In the genomic region with DNA sequence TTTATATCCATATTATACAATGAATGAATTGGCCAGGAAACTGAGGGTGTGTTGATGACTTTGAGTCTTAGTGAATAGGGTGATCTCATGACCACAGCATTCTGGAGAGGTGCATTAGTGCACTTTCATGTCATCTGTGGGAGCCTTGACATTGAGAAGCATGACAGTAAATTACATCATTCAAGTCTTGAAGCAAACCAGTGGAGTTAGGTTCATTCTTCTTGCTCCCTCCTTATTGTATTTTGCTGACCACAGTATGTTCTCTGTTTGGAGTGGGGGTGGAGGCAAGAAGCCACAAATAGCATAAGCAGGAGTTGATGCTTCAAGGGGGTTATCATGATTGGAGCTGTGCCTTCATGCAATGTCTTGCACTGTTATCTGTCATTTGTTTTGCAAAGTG, we compare ENCODE assay signal across 15 cellular contexts.
DNase-seq lines count a peak whose midpoint lies in the region; ATAC-seq and TF ChIP-seq lines count a peak whose summit lies in the region.
"Had no signal": no experiment of that assay in that cellular context is flagged by ENCODE, and none has a peak within 500 bp of the region (broad histone marks: within the 10 kb centered on the region; RNA-seq: fewer than 3 reads in every experiment).

No MANE protein-coding gene starts in this region.

- TF ChIP-seq CTCF in AG09309 (IDR thresholded peaks at IDR 0.05; ENCODE audit: control insufficient read depth, insufficient read depth, low read depth, low read length, missing control alignments): no peak

- no peaks in the 10 kb centered on the region for H3K4me1 Mint-ChIP-seq in activated T-helper 17 cell treated with anti-CD3 and anti-CD28 coated beads, Interleukin-2, amount 50 U/mL, for 72 hours
- H3K4me1 Mint-ChIP-seq: CD8-positive, alpha-beta memory T cell; neural progenitor cell had no signal

- no peaks in the 10 kb centered on the region for H3K36me3 ChIP-seq in H7 (replicated peaks; ENCODE audit: control insufficient read depth, insufficient read depth, low read length)
- H3K36me3 ChIP-seq: neural progenitor cell had no signal

- H3K27me3 ChIP-seq in H7 (ENCODE audit: control insufficient read depth, insufficient read depth, low read length): no peaks in the 10 kb centered on the region
- H3K27me3 ChIP-seq: neural progenitor cell had no signal

- H3K4me3 ChIP-seq in AG09309 (ENCODE audit: control insufficient read depth, low read depth, low read length) (no peak overlapping the region), H7 (ENCODE audit: insufficient read depth, low read depth, low read length) (no peak overlapping the region)
- H3K4me3 ChIP-seq: neural progenitor cell had no signal

- DNase-seq in AG09309 (ENCODE audit: low read depth) (peak; percentile 46), HS-5 (ENCODE audit: low read depth) (peak; percentile 82), iris pigment epithelial cell (ENCODE audit: low read depth) (peak; percentile 91), iPS-NIHi7 (ENCODE audit: extremely low spot score) (no peak), H7 (no peak)
- no peak for DNase-seq in stimulated activated CD4-positive, alpha-beta T cell treated with anti-CD3 and anti-CD28 coated beads, Interleukin-4, amount 100 ng/mL, for 24 hours
- DNase-seq: activated CD4-positive, alpha-beta T cell treated with anti-CD3 and anti-CD28 coated beads for 48 hours; activated effector memory CD4-positive, alpha-beta T cell treated with anti-CD3 and anti-CD28 coated beads, Interleukin-2, amount 50 U/mL, for 16 hours; CD8-positive, alpha-beta memory T cell; foreskin melanocyte; NCI-H510A; SIG-M5 had no signal

- ATAC-seq in activated T-helper 17 cell treated with anti-CD3 and anti-CD28 coated beads, Interleukin-2, amount 50 U/mL, for 72 hours (replicated peaks): peak; percentile 56
- ATAC-seq in GM19452 (IDR thresholded peaks at IDR 0.05; ENCODE audit: unreplicated experiment): no peak

- H3K27ac Mint-ChIP-seq in activated T-helper 17 cell treated with anti-CD3 and anti-CD28 coated beads, Interleukin-2, amount 50 U/mL, for 72 hours: no peak overlapping the region
- H3K27ac Mint-ChIP-seq: CD8-positive, alpha-beta memory T cell; neural progenitor cell had no signal

- H3K27me3 Mint-ChIP-seq in activated T-helper 17 cell treated with anti-CD3 and anti-CD28 coated beads, Interleukin-2, amount 50 U/mL, for 72 hours: peaks cover 14% of the 10 kb centered on the region
- H3K27me3 Mint-ChIP-seq: CD8-positive, alpha-beta memory T cell had no signal

- H3K4me3 Mint-ChIP-seq in activated T-helper 17 cell treated with anti-CD3 and anti-CD28 coated beads, Interleukin-2, amount 50 U/mL, for 72 hours: no peak overlapping the region
- H3K4me3 Mint-ChIP-seq: CD8-positive, alpha-beta memory T cell; neural progenitor cell had no signal

- H3K36me3 Mint-ChIP-seq in activated T-helper 17 cell treated with anti-CD3 and anti-CD28 coated beads, Interleukin-2, amount 50 U/mL, for 72 hours (ENCODE audit: low read depth): no peaks in the 10 kb centered on the region
- H3K36me3 Mint-ChIP-seq: CD8-positive, alpha-beta memory T cell had no signal

- H3K9me3 Mint-ChIP-seq in activated T-helper 17 cell treated with anti-CD3 and anti-CD28 coated beads, Interleukin-2, amount 50 U/mL, for 72 hours: no peaks in the 10 kb centered on the region
- H3K9me3 Mint-ChIP-seq: CD8-positive, alpha-beta memory T cell had no signal

Comparison
In these comparisons a context has a peak if more than half of its experiments do, and no peak if none do; other contexts are left out.
1. DNase-seq: peak in AG09309 (single experiment), HS-5 (single experiment) and iris pigment epithelial cell (single experiment); none in iPS-NIHi7 (single experiment), stimulated activated CD4-positive, alpha-beta T cell treated with anti-CD3 and anti-CD28 coated beads, Interleukin-4, amount 100 ng/mL, for 24 hours (single experiment) and H7 (single experiment).